8 cellular contexts compared by ENCODE assay signal in genomic region chr6:33420493-33421343, GRCh38. TPM values are rescaled to one million over a fixed set of nuclear protein-coding genes. Genes with fewer than 3 reads are reported as not detected.
A peak's percentile ranks its signal among the peaks of the same experiment; 100 is the strongest.
DNase-seq lines count a peak whose midpoint lies in the region; FAIRE-seq and TF ChIP-seq lines count a peak whose summit lies in the region.

No MANE protein-coding gene starts in this region.

- peaks cover 1% of the 10 kb centered on the region; the same call in 1 of the 2 replicates for H3K4me1 ChIP-seq in iPS DF 6.9 (ENCODE audit: control insufficient read depth, insufficient read depth, low read length)

- H3K27ac Mint-ChIP-seq in activated naive CD4-positive, alpha-beta T cell treated with anti-CD3 and anti-CD28 coated beads, Interleukin-2, amount 50 U/mL, for 24 hours = no peak overlapping the region
- no peak overlapping the region for H3K27ac Mint-ChIP-seq in activated CD4-positive, alpha-beta memory T cell treated with anti-CD3 and anti-CD28 coated beads for 36 hours
- H3K27ac Mint-ChIP-seq in type B pancreatic cell = peak overlapping the region; percentile 70

- no peaks in the 10 kb centered on the region for H3K27me3 ChIP-seq in iPS DF 6.9 (ENCODE audit: control insufficient read depth, insufficient read depth, low read length)

- WGBS in iPS DF 6.9 (ENCODE audit: insufficient coverage, insufficient read length) = 100% methylated on average over 2 of the region's 6 CpGs

- H3K4me3 Mint-ChIP-seq in activated naive CD4-positive, alpha-beta T cell treated with anti-CD3 and anti-CD28 coated beads, Interleukin-2, amount 50 U/mL, for 24 hours = peak overlapping the region; percentile 56
- H3K4me3 Mint-ChIP-seq in activated CD4-positive, alpha-beta memory T cell treated with anti-CD3 and anti-CD28 coated beads for 36 hours = peak overlapping the region; percentile 51
- H3K4me3 Mint-ChIP-seq in type B pancreatic cell = peak overlapping the region; percentile 87

- CTCF ChIA-PET in activated CD4-positive, alpha-beta memory T cell treated with anti-CD3 and anti-CD28 coated beads for 36 hours (lab: Charles Lee) = no interaction called here

- POLR2A ChIA-PET in activated CD4-positive, alpha-beta memory T cell treated with anti-CD3 and anti-CD28 coated beads for 36 hours (lab: Charles Lee) = no interaction called here

- 0 out of 2 replicates have a peak, but pooled peaks cover 4% of the 10 kb centered on the region for H3K36me3 ChIP-seq in iPS DF 6.9 (ENCODE audit: control insufficient read depth, insufficient read depth, low read length)

- H3K27ac ChIP-seq in iPS DF 6.9 (ENCODE audit: low read length) = no peak overlapping the region

- peaks cover 2% of the 10 kb centered on the region for H3K36me3 Mint-ChIP-seq in activated naive CD4-positive, alpha-beta T cell treated with anti-CD3 and anti-CD28 coated beads, Interleukin-2, amount 50 U/mL, for 24 hours
- H3K36me3 Mint-ChIP-seq in activated CD4-positive, alpha-beta memory T cell treated with anti-CD3 and anti-CD28 coated beads for 36 hours = peaks cover 23% of the 10 kb centered on the region
- H3K36me3 Mint-ChIP-seq in type B pancreatic cell = peaks cover 13% of the 10 kb centered on the region

- H3K4me1 Mint-ChIP-seq in activated naive CD4-positive, alpha-beta T cell treated with anti-CD3 and anti-CD28 coated beads, Interleukin-2, amount 50 U/mL, for 24 hours = peaks cover 84% of the 10 kb centered on the region
- peaks cover 51% of the 10 kb centered on the region for H3K4me1 Mint-ChIP-seq in activated CD4-positive, alpha-beta memory T cell treated with anti-CD3 and anti-CD28 coated beads for 36 hours (ENCODE audit: low read depth)
- peaks cover 60% of the 10 kb centered on the region for H3K4me1 Mint-ChIP-seq in type B pancreatic cell (ENCODE audit: unreplicated experiment)

- no peak for TF ChIP-seq CTCF in type B pancreatic cell (conservative IDR thresholded peaks at IDR 0.05)

- H3K9me3 Mint-ChIP-seq in activated naive CD4-positive, alpha-beta T cell treated with anti-CD3 and anti-CD28 coated beads, Interleukin-2, amount 50 U/mL, for 24 hours = no peaks in the 10 kb centered on the region
- no peaks in the 10 kb centered on the region for H3K9me3 Mint-ChIP-seq in activated CD4-positive, alpha-beta memory T cell treated with anti-CD3 and anti-CD28 coated beads for 36 hours
- no peaks in the 10 kb centered on the region for H3K9me3 Mint-ChIP-seq in type B pancreatic cell

- H3K27me3 Mint-ChIP-seq in activated naive CD4-positive, alpha-beta T cell treated with anti-CD3 and anti-CD28 coated beads, Interleukin-2, amount 50 U/mL, for 24 hours = no peaks in the 10 kb centered on the region
- no peaks in the 10 kb centered on the region for H3K27me3 Mint-ChIP-seq in activated CD4-positive, alpha-beta memory T cell treated with anti-CD3 and anti-CD28 coated beads for 36 hours
- peaks cover 8% of the 10 kb centered on the region for H3K27me3 Mint-ChIP-seq in type B pancreatic cell

- no peak for DNase-seq in activated naive CD4-positive, alpha-beta T cell (lab: John Stamatoyannopoulos, UW)
- no peak for DNase-seq in activated CD4-positive, alpha-beta memory T cell treated with anti-CD3 and anti-CD28 coated beads for 36 hours
- DNase-seq in iPS DF 6.9 (ENCODE audit: low read depth, low spot score) (no peak), type B pancreatic cell (ENCODE audit: extremely low spot score, unreplicated experiment) (no peak), hippocampal formation (lab: John Stamatoyannopoulos, UW) (no peak), RCC 7860 (ENCODE audit: low spot score) (no peak), D341Med (ENCODE audit: low spot score) (no peak)

- H3K4me3 ChIP-seq in iPS DF 6.9 (ENCODE audit: low read length) = peak overlapping the region; percentile 49; the same call in 1 of the 2 replicates

- intact Hi-C loops in activated CD4-positive, alpha-beta memory T cell treated with anti-CD3 and anti-CD28 coated beads for 36 hours (cut with micrococcal nuclease) = no loop called here

- H3K9me3 ChIP-seq in iPS DF 6.9 (ENCODE audit: control insufficient read depth, insufficient read depth, low read length) = no peaks in the 10 kb centered on the region

- no peak for FAIRE-seq in RCC 7860 (lab: Jason Lieb, UNC)

RNA-seq across cellular contexts. Expression of gene SYNGAP1, which starts 0.9 kb away (rescaled TPM):
- 10 to 100 TPM; 34.3 to 35.8 TPM for total RNA-seq in activated CD4-positive, alpha-beta memory T cell treated with anti-CD3 and anti-CD28 coated beads for 36 hours
- 18.4 and 74.1 TPM in 2 replicates for total RNA-seq in type B pancreatic cell (ENCODE audit: low replicate concordance)

RNA-seq across cellular contexts. Expression of gene CUTA, which starts 2.8 kb away (rescaled TPM):
- total RNA-seq in activated CD4-positive, alpha-beta memory T cell treated with anti-CD3 and anti-CD28 coated beads for 36 hours = 100 to 1,000 TPM; 190 to 198 TPM
- 212 and 278 TPM in 2 replicates for total RNA-seq in type B pancreatic cell (ENCODE audit: low replicate concordance)

RNA-seq across cellular contexts. Expression of gene PHF1, which starts 9.9 kb away (rescaled TPM):
- 10 to 100 TPM; 32.4 to 42.3 TPM for total RNA-seq in activated CD4-positive, alpha-beta memory T cell treated with anti-CD3 and anti-CD28 coated beads for 36 hours
- total RNA-seq in type B pancreatic cell (ENCODE audit: low replicate concordance) = 23.8 and 49.6 TPM in 2 replicates

RNA-seq across cellular contexts. Expression of gene KIFC1, which starts 29.1 kb away (rescaled TPM):
- 100 to 1,000 TPM in 1 of 2 experiments, 10 to 100 TPM in 1; 94.6 to 103 TPM for total RNA-seq in activated CD4-positive, alpha-beta memory T cell treated with anti-CD3 and anti-CD28 coated beads for 36 hours
- total RNA-seq in type B pancreatic cell (ENCODE audit: low replicate concordance) = 28.0 and 67.7 TPM in 2 replicates

RNA-seq across cellular contexts. Expression of gene ZBTB9, which starts 33.7 kb away (rescaled TPM):
- total RNA-seq in activated CD4-positive, alpha-beta memory T cell treated with anti-CD3 and anti-CD28 coated beads for 36 hours = 10 to 100 TPM in 1 of 2 experiments, 1 to 10 TPM in 1; 9.7 to 10.1 TPM
- total RNA-seq in type B pancreatic cell (ENCODE audit: low replicate concordance) = 11.3 and 14.5 TPM in 2 replicates
